24 cellular contexts compared by ENCODE assay signal in the genomic region with DNA sequence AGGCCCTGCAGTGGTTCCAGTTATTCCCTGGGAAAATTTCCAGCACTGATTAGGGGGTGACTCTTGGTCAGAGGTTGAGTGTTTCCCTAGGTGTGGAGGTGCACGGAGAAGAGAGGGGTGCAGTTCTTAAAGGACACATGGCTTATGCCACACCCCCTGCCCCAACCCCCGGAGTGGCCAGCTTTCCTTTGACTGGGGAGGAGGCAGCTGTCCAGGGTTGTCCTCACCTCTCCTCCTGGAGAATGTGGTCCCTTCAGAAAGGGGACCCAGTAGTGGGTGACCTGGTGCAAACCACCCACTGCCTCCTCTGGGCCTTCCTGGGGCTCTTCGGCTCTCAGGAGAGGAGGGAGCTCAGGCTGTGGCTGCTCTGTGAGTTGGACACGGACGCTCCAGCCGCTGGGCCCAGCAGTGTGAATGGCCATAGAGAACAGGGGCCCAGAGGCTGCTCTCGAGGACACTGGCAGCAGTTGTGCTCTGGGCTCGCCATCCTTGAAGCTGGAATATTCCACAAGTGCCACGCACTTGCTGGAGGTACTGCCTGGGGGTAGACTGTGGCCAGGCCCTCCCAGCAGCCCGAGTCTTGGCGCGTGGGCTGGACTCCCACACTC. TPM values are rescaled to one million over a fixed set of nuclear protein-coding genes. Genes with fewer than 3 reads are reported as not detected.
DNase-seq lines count a peak whose midpoint lies in the region; ATAC-seq and TF ChIP-seq lines count a peak whose summit lies in the region.
"Had no signal": no experiment of that assay in that cellular context is flagged by ENCODE, and none has a peak within 500 bp of the region (broad histone marks: within the 10 kb centered on the region; RNA-seq: fewer than 3 reads in every experiment).

No MANE protein-coding gene starts in this region.

- ATAC-seq in Right ventricle myocardium superior (ENCODE audit: poor library complexity): no peak
- no peak for ATAC-seq in left ventricle myocardium superior
- ATAC-seq in GM18511 (IDR thresholded peaks at IDR 0.05; ENCODE audit: unreplicated experiment): no peak
- ATAC-seq: activated T-cell treated with anti-CD3 and anti-CD28 coated beads, Interleukin-2, amount 50 U/mL, for 4 hours; CD8-positive, alpha-beta T cell had no signal

- peaks cover 23% of the 10 kb centered on the region for H4K20me1 ChIP-seq in neural cell (ENCODE audit: insufficient read depth)

- no peak overlapping the region for H3K4me2 ChIP-seq in neural cell (ENCODE audit: low read length)
- H3K4me2 ChIP-seq: PC-9 had no signal

- H3F3A ChIP-seq in neural cell (ENCODE audit: insufficient read depth, low read length, poor library complexity, severe bottlenecking): no peaks in the 10 kb centered on the region

- H3K4me3 ChIP-seq in endodermal cell (ENCODE audit: low read length): no peak overlapping the region
- H3K4me3 ChIP-seq in neural cell (ENCODE audit: low read length): peak overlapping the region; percentile 42
- H3K4me3 ChIP-seq: colonic mucosa, lung, PC-9, transverse colon had no signal

- no peak overlapping the region for H2AFZ ChIP-seq in neural cell (ENCODE audit: low read depth, low read length)
- H2AFZ ChIP-seq: PC-9 had no signal

- H3K79me2 ChIP-seq in neural cell (replicated peaks; ENCODE audit: insufficient read depth, low read length): peaks cover 58% of the 10 kb centered on the region

- peaks cover 4% of the 10 kb centered on the region for H3K36me3 Mint-ChIP-seq in endodermal cell (ENCODE audit: low read depth)
- peaks cover 2 to 7% of the 10 kb centered on the region in 2 donors for H3K36me3 Mint-ChIP-seq in CD14-positive monocyte

- H3K27ac ChIP-seq in endodermal cell (ENCODE audit: low read depth, low read length) (no peak overlapping the region), neural cell (ENCODE audit: low read length) (no peak overlapping the region)
- H3K27ac ChIP-seq: colonic mucosa, PC-9, transverse colon had no signal

- DNase-seq in Right ventricle myocardium superior (peak; percentile 42), left ventricle myocardium superior (no peak), endodermal cell (peak; percentile 36), superior temporal gyrus (ENCODE audit: extremely low spot score) (peak; percentile 21), CD14-positive monocyte (ENCODE audit: low spot score) (no peak), pons (ENCODE audit: low spot score) (no peak)
- DNase-seq: 8988T; activated CD4-positive, alpha-beta T cell treated with anti-CD3 and anti-CD28 coated beads for 4 hours; activated T-cell treated with anti-CD3 and anti-CD28 coated beads, Interleukin-2, amount 50 U/mL, for 4 hours; CD8-positive, alpha-beta T cell; colonic mucosa; DMS 273 treated with DMSO at 0.1 percent for 48 hours; KG1; NCI-H1436 treated with DMSO at 0.1 percent for 48 hours; NCI-H2107; NK-92 treated with Interleukin-12 subunit alpha and Interleukin-12 subunit beta, amount 100 ng/mL, for 24 hours; occipital lobe; PC-9; stimulated activated CD4-positive, alpha-beta T cell treated with anti-CD3 and anti-CD28 coated beads, Interleukin-15, amount 100 ng/mL, for 24 hours; transverse colon had no signal

- TF ChIP-seq CTCF in endodermal cell (conservative IDR thresholded peaks at IDR 0.05): no peak
- no peak for TF ChIP-seq CTCF in neural cell (IDR thresholded peaks at IDR 0.05; ENCODE audit: poor library complexity, severe bottlenecking)
- no peak for TF ChIP-seq CTCF in CD14-positive monocyte (IDR thresholded peaks at IDR 0.05)

- H3K27me3 Mint-ChIP-seq in endodermal cell (ENCODE audit: insufficient read depth): no peaks in the 10 kb centered on the region
- peaks cover 1 to 5% (median 2%) of the 10 kb centered on the region in 3 donors for H3K27me3 Mint-ChIP-seq in CD14-positive monocyte (ENCODE audit: low read depth in 3 of 3)
- H3K27me3 Mint-ChIP-seq: stimulated activated naive CD8-positive, alpha-beta T cell treated with anti-CD3 and anti-CD28 coated beads, Interleukin-15, Interleukin-2, amounts not matched to agents 100 ng/mL and 50 ng/mL, for 24 hours had no signal

- H3K4me3 Mint-ChIP-seq in endodermal cell (no peak overlapping the region), CD14-positive monocyte (no peak overlapping the region)
- H3K4me3 Mint-ChIP-seq: activated T-cell treated with anti-CD3 and anti-CD28 coated beads, Interleukin-2, amount 50 U/mL, for 4 hours; CD8-positive, alpha-beta T cell; stimulated activated naive CD8-positive, alpha-beta T cell treated with anti-CD3 and anti-CD28 coated beads, Interleukin-15, Interleukin-2, amounts not matched to agents 100 ng/mL and 50 ng/mL, for 24 hours had no signal

- H3K9me3 ChIP-seq in endodermal cell (ENCODE audit: control insufficient read depth, low read length): peaks cover 4% of the 10 kb centered on the region
- H3K9me3 ChIP-seq in neural cell (ENCODE audit: low read length): no peaks in the 10 kb centered on the region
- H3K9me3 ChIP-seq: colonic mucosa, transverse colon had no signal

- no peak overlapping the region for H3K27ac Mint-ChIP-seq in endodermal cell
- H3K27ac Mint-ChIP-seq in CD14-positive monocyte: no peak overlapping the region
- H3K27ac Mint-ChIP-seq: CD8-positive, alpha-beta T cell; stimulated activated naive CD8-positive, alpha-beta T cell treated with anti-CD3 and anti-CD28 coated beads, Interleukin-15, Interleukin-2, amounts not matched to agents 100 ng/mL and 50 ng/mL, for 24 hours had no signal

- intact Hi-C loops in Right ventricle myocardium superior (cut with DNase I): no loop called here
- intact Hi-C loops in left ventricle myocardium superior (cut with micrococcal nuclease): no loop called here
- intact Hi-C loops in CD14-positive monocyte (cut with micrococcal nuclease): no loop called here

- H3K9me2 ChIP-seq in neural cell (ENCODE audit: insufficient read depth, low read length): no peaks in the 10 kb centered on the region

- TF ChIP-seq RAD21 in neural cell (conservative IDR thresholded peaks at IDR 0.05): no peak

- peaks cover 19% of the 10 kb centered on the region for H3K4me1 ChIP-seq in endodermal cell (ENCODE audit: control insufficient read depth, insufficient read depth, low read length)
- H3K4me1 ChIP-seq: colonic mucosa had no signal

- H3K4me1 Mint-ChIP-seq in endodermal cell (peaks cover 13% of the 10 kb centered on the region), CD14-positive monocyte (peaks cover 34% of the 10 kb centered on the region)

- H3K36me3 ChIP-seq in endodermal cell (ENCODE audit: control insufficient read depth, insufficient read depth, low read length): no peaks in the 10 kb centered on the region
- no peaks in the 10 kb centered on the region for H3K36me3 ChIP-seq in neural cell (ENCODE audit: insufficient read depth, low read length)
- H3K36me3 ChIP-seq: colonic mucosa, transverse colon had no signal

- no peak for TF ChIP-seq EP300 in neural cell (conservative IDR thresholded peaks at IDR 0.05; ENCODE audit: poor library complexity, severe bottlenecking)

- H3K9ac ChIP-seq in endodermal cell (ENCODE audit: extremely low read depth, low read length, poor library complexity, severe bottlenecking) (no peak overlapping the region), neural cell (ENCODE audit: low read length) (no peak overlapping the region)

- peaks cover 1% of the 10 kb centered on the region for H3K9me3 Mint-ChIP-seq in endodermal cell
- no peaks in the 10 kb centered on the region for H3K9me3 Mint-ChIP-seq in CD14-positive monocyte
- H3K9me3 Mint-ChIP-seq: activated T-cell treated with anti-CD3 and anti-CD28 coated beads, Interleukin-2, amount 50 U/mL, for 4 hours; CD8-positive, alpha-beta T cell; stimulated activated naive CD8-positive, alpha-beta T cell treated with anti-CD3 and anti-CD28 coated beads, Interleukin-15, Interleukin-2, amounts not matched to agents 100 ng/mL and 50 ng/mL, for 24 hours had no signal

- 92 to 95% methylated on average over 11 to 12 of the region's 12 CpGs for WGBS in endodermal cell (ENCODE audit: insufficient coverage in 1 of 2, insufficient read length in 1 of 2), 2 experiments

- H3K27me3 ChIP-seq in endodermal cell (ENCODE audit: control insufficient read depth, insufficient read depth, low read length, poor library complexity, severe bottlenecking): no peaks in the 10 kb centered on the region
- H3K27me3 ChIP-seq in neural cell (ENCODE audit: insufficient read depth, low read depth, low read length): no peaks in the 10 kb centered on the region
- H3K27me3 ChIP-seq: colonic mucosa, transverse colon had no signal

RNA-seq across cellular contexts. Expression of gene PACS2, which starts 13.6 kb away (rescaled TPM):
- total RNA-seq in Right ventricle myocardium superior (66.8 TPM), left ventricle myocardium superior (76.2 TPM), endodermal cell (100 to 1,000 TPM; 117 to 121 TPM)
- 83.2 TPM for polyA plus RNA-seq in endodermal cell (2013, experiment 1 of 2)
- 79.9 TPM for polyA plus RNA-seq in endodermal cell (2013, experiment 2 of 2)
- polyA plus RNA-seq in neural cell (77.7 and 110 TPM in 2 replicates), CD14-positive monocyte (1 to 10 TPM; 3.1 to 3.7 TPM)
- polyA minus RNA-seq in neural cell: 133 and 151 TPM in 2 replicates

RNA-seq across cellular contexts. Expression of gene BRF1, which starts 27.4 kb away (rescaled TPM):
- total RNA-seq in Right ventricle myocardium superior: 17.5 TPM
- 20.3 TPM for total RNA-seq in left ventricle myocardium superior
- total RNA-seq in endodermal cell: 10 to 100 TPM; 37.0 to 44.5 TPM
- polyA plus RNA-seq in endodermal cell (2013, experiment 1 of 2): 23.9 TPM
- 21.8 TPM for polyA plus RNA-seq in endodermal cell (2013, experiment 2 of 2)
- polyA plus RNA-seq in neural cell: 69.4 and 71.1 TPM in 2 replicates
- 86.7 and 96.7 TPM in 2 replicates for polyA minus RNA-seq in neural cell
- polyA plus RNA-seq in CD14-positive monocyte: 1 to 10 TPM; 2.3 to 2.5 TPM

Comparison
In these comparisons a context has a peak if more than half of its experiments do, and no peak if none do; other contexts are left out.
1. DNase-seq: peak in Right ventricle myocardium superior (single experiment), endodermal cell (single experiment) and superior temporal gyrus (single experiment); none in left ventricle myocardium superior (single experiment), CD14-positive monocyte (single experiment) and pons (single experiment).